In the genomic region with DNA sequence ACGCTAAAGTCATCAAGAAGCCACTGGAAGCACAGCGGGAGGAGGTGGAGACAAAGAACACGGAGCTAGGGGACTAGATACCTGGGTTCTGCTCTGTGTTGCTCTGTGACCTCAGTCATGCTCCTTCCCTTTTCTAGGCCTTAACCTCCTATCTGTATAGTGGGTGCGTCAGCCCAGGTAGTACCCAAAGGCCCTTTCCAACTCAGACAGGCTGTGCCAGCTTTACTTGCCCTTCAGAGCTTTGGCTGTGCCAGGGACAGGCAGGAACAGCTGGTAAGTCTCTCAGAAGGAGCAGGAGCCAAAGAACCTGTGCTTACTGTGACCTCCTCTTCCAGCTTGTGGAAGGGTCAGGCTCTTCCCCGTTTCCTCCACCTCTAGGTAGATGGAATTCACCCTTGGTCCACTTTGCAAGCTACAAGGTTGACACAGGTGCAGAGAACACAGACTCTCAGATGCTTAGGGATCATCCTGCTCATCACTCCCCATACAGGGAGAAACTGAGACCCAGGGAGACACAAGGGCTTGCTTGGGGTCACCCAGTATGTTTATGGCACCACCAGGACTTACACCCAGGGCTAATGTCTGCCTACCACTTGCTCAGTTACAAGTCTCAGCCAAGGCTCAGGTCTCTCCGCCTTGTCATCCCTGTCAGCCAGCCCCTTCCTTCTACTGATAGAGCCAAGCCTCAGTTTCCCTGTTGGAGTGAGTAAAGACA, we compare ENCODE assay signal across 8 cellular contexts. TPM values are rescaled to one million over a fixed set of nuclear protein-coding genes. Genes with fewer than 3 reads are reported as not detected.
DNase-seq lines count a peak whose midpoint lies in the region; ATAC-seq and TF ChIP-seq lines count a peak whose summit lies in the region.

No MANE protein-coding gene starts in this region.

- no peaks in the 10 kb centered on the region for H3K36me3 Mint-ChIP-seq in Caco-2 (ENCODE audit: insufficient read depth, unreplicated experiment)
- H3K36me3 Mint-ChIP-seq in T-helper 17 cell (ENCODE audit: low read depth), result peaks cover 3% of the 10 kb centered on the region
- H3K36me3 Mint-ChIP-seq in glutamatergic neuron (ENCODE audit: unreplicated experiment), result no peaks in the 10 kb centered on the region

- peak overlapping the region; percentile 88 for H3K27ac ChIP-seq in psoas muscle
- H3K27ac ChIP-seq in caudate nucleus (ENCODE audit: low read depth, low read length), result no peak overlapping the region

- 52 to 71% (median 63%) methylated on average over 6 of the region's 6 CpGs for WGBS in psoas muscle, 3 donors

- H3K27me3 Mint-ChIP-seq in Caco-2 (ENCODE audit: insufficient read depth, unreplicated experiment), result no peaks in the 10 kb centered on the region
- H3K27me3 Mint-ChIP-seq in T-helper 17 cell, result no peaks in the 10 kb centered on the region
- H3K27me3 Mint-ChIP-seq in glutamatergic neuron (ENCODE audit: unreplicated experiment), result no peaks in the 10 kb centered on the region

- intact Hi-C loops in Caco-2 (cut with micrococcal nuclease; ENCODE audit: unreplicated experiment), result no loop called here
- intact Hi-C loops in psoas muscle (cut with DNase I), result no loop called here

- H3K27ac Mint-ChIP-seq in Caco-2 (ENCODE audit: unreplicated experiment) (no peak overlapping the region), T-helper 17 cell (peak overlapping the region; percentile 100), glutamatergic neuron (ENCODE audit: unreplicated experiment) (no peak overlapping the region)

- no peaks in the 10 kb centered on the region for H3K27me3 ChIP-seq in Caco-2 (replicated peaks; ENCODE audit: control insufficient read depth, insufficient read depth, low read length)
- no peaks in the 10 kb centered on the region for H3K27me3 ChIP-seq in psoas muscle (ENCODE audit: insufficient read depth in 3 of 3, low read length in 2 of 3)

- H3K4me3 Mint-ChIP-seq in Caco-2 (ENCODE audit: unreplicated experiment) (peak overlapping the region; percentile 84), T-helper 17 cell (peak overlapping the region; percentile 95), glutamatergic neuron (ENCODE audit: unreplicated experiment) (peak overlapping the region; percentile 64)

- peak; percentile 37 for ATAC-seq in T-helper 17 cell
- peak; percentile 70 to 86 (median 84) for ATAC-seq in psoas muscle
- no peak for ATAC-seq in HG03432 (IDR thresholded peaks at IDR 0.05; ENCODE audit: unreplicated experiment)

- TF ChIP-seq CTCF in Caco-2 (IDR thresholded peaks at IDR 0.05; ENCODE audit: insufficient read depth in 1 of 2, low read depth in 1 of 2, low read length in 1 of 2, severe bottlenecking in 1 of 2, unreplicated experiment in 1 of 2), result no peak
- TF ChIP-seq CTCF in glutamatergic neuron (IDR thresholded peaks at IDR 0.05; ENCODE audit: partially characterized antibody, unreplicated experiment), result no peak
- TF ChIP-seq CTCF in psoas muscle (IDR thresholded peaks at IDR 0.05), result no peak
- TF ChIP-seq CTCF in GM10266 (IDR thresholded peaks at IDR 0.05; ENCODE audit: control insufficient read depth, insufficient read depth, low read depth, missing control alignments), result no peak

- DNase-seq in Caco-2 (no peak), T-helper 17 cell (no peak), glutamatergic neuron (no peak), psoas muscle (peak; percentile 33 to 69), OCI-M2 (lab: John Stamatoyannopoulos, UW; ENCODE audit: unreplicated experiment) (no peak), GM10266 (ENCODE audit: extremely low spot score) (no peak), caudate nucleus (lab: John Stamatoyannopoulos, UW) (no peak)

- no peaks in the 10 kb centered on the region for H3K9me3 Mint-ChIP-seq in Caco-2 (ENCODE audit: unreplicated experiment)
- no peaks in the 10 kb centered on the region for H3K9me3 Mint-ChIP-seq in glutamatergic neuron (ENCODE audit: unreplicated experiment)

- CTCF ChIA-PET in Caco-2 (lab: Charles Lee), result no interaction called here

- no TSS peak for BruUV-seq in Caco-2 (replicated peaks; lab: Mats Ljungman, UMichigan)

- POLR2A ChIA-PET in Caco-2 (lab: Charles Lee), result no interaction called here

- peaks cover 10% of the 10 kb centered on the region for H3K4me1 ChIP-seq in Caco-2
- peaks cover 53% of the 10 kb centered on the region for H3K4me1 ChIP-seq in psoas muscle

- H3K36me3 ChIP-seq in Caco-2 (ENCODE audit: control insufficient read depth, insufficient read depth, low read length) (no peaks in the 10 kb centered on the region), psoas muscle (ENCODE audit: insufficient read depth in 1 of 2, low read depth in 1 of 2) (no peaks in the 10 kb centered on the region)

- no peaks in the 10 kb centered on the region for H3K4me1 Mint-ChIP-seq in Caco-2 (ENCODE audit: low read depth, unreplicated experiment)
- peaks cover 61% of the 10 kb centered on the region for H3K4me1 Mint-ChIP-seq in T-helper 17 cell
- H3K4me1 Mint-ChIP-seq in glutamatergic neuron (ENCODE audit: low read depth, unreplicated experiment), result no peaks in the 10 kb centered on the region

- H3K4me3 ChIP-seq in Caco-2 (ENCODE audit: low read depth, low read length), result no peak overlapping the region
- H3K4me3 ChIP-seq in psoas muscle, result peak overlapping the region; percentile 82

- H3K9me3 ChIP-seq in Caco-2 (no peaks in the 10 kb centered on the region), T-helper 17 cell (ENCODE audit: control insufficient read depth, low read length, poor library complexity, severe bottlenecking) (no peaks in the 10 kb centered on the region), psoas muscle (no peaks in the 10 kb centered on the region)

RNA-seq across cellular contexts. Expression of gene CCDC69, which starts 1.7 kb away (rescaled TPM):
- total RNA-seq in Caco-2 (2022) (5.1 TPM in 2 replicates), T-helper 17 cell (10 to 100 TPM; 74.7 to 82.5 TPM), glutamatergic neuron (ENCODE audit: unreplicated experiment) (2.0 TPM), psoas muscle (10 to 100 TPM; 58.8 to 96.9 (median 65.9) TPM)
- 100 to 1,000 TPM in 1 of 3 donors, 10 to 100 TPM in 2; 27.0 to 180 (median 70.7) TPM for polyA plus RNA-seq in psoas muscle

RNA-seq across cellular contexts. Expression of gene GM2A, which starts 30.8 kb away (rescaled TPM):
- 27.6 and 28.0 TPM in 2 replicates for total RNA-seq in Caco-2 (2022)
- total RNA-seq in T-helper 17 cell, result 10 to 100 TPM in 1 of 2 donors, 1 to 10 TPM in 1; 6.0 to 13.4 TPM
- 13.7 TPM for total RNA-seq in glutamatergic neuron (ENCODE audit: unreplicated experiment)
- total RNA-seq in psoas muscle, result 10 to 100 TPM in 2 of 4 donors, 1 to 10 TPM in 2; 4.0 to 12.1 (median 8.0) TPM
- 10 to 100 TPM in 1 of 3 donors, 1 to 10 TPM in 2; 3.0 to 11.6 (median 6.9) TPM for polyA plus RNA-seq in psoas muscle

Comparison
In these comparisons a context has a peak if more than half of its experiments do, and no peak if none do; other contexts are left out.
1. DNase-seq: peak in psoas muscle (2 of 2); none in Caco-2 (0 of 2), T-helper 17 cell (0 of 3), glutamatergic neuron (single experiment), OCI-M2 (single experiment), GM10266 (single experiment) and caudate nucleus (0 of 61).
2. Peak in every context shown above with its lines, with median percentiles within 50 percentile points of each other: H3K4me3 Mint-ChIP-seq.